ENCODE assay signal across 16 cellular contexts in genomic region chr6:146916435-146917015, GRCh38.
"Had no signal": no experiment of that assay in that cellular context is flagged by ENCODE, and none has a peak within 500 bp of the region (broad histone marks: within the 10 kb centered on the region; RNA-seq: fewer than 3 reads in every experiment).

No MANE protein-coding gene starts in this region.

- ATAC-seq: left cardiac atrium, lower lobe of right lung had no signal

- H3K36me3 ChIP-seq: cardiac muscle cell, lower lobe of right lung had no signal

- DNase-seq: activated CD4-positive, alpha-beta memory T cell treated with anti-CD3 and anti-CD28 coated beads, Interleukin-2, amount 10 ng/mL, durations not matched to agents 7 days and 5 days; activated CD4-positive, alpha-beta T cell treated with anti-CD3 and anti-CD28 coated beads for 36 hours; activated gamma-delta T cell; activated T-cell treated with anti-CD3 and anti-CD28 coated beads, Interleukin-2, amount 50 U/mL, for 48 hours; aorta; glutamatergic neuron; immature natural killer cell; left cardiac atrium; lower lobe of right lung; naive thymus-derived CD4-positive, alpha-beta T cell; stimulated activated CD4-positive, alpha-beta T cell treated with anti-CD3 and anti-CD28 coated beads, Interleukin-15, amount 100 ng/mL, for 24 hours; stimulated activated CD4-positive, alpha-beta T cell treated with anti-CD3 and anti-CD28 coated beads, Interleukin-4, amount 100 ng/mL, for 24 hours; T-helper 9 cell; testis had no signal

- H3K4me3 ChIP-seq: cardiac muscle cell, lower lobe of right lung, testis had no signal

- H3K27me3 ChIP-seq: cardiac muscle cell, testis had no signal

- FAIRE-seq: colon had no signal

- H3K27ac ChIP-seq: cardiac muscle cell, lower lobe of right lung, testis had no signal

- H3K9me3 ChIP-seq: lower lobe of right lung, testis had no signal
